Comparison of ENCODE assay signal across 18 cellular contexts in genomic region chr3:196835081-196835480, GRCh38. TPM values are rescaled to one million over a fixed set of nuclear protein-coding genes. Genes with fewer than 3 reads are reported as not detected.
DNase-seq lines count a peak whose midpoint lies in the region; ATAC-seq and TF ChIP-seq lines count a peak whose summit lies in the region.
"Had no signal": no experiment of that assay in that cellular context is flagged by ENCODE, and none has a peak within 500 bp of the region (broad histone marks: within the 10 kb centered on the region; RNA-seq: fewer than 3 reads in every experiment).

No MANE protein-coding gene starts in this region.

- no peak for ATAC-seq in IMR-90 (ENCODE audit: low read depth)

- H3K9me3 ChIP-seq in IMR-90 (ENCODE audit: control insufficient read depth, insufficient read depth, low read length) (no peaks in the 10 kb centered on the region), hepatocyte (ENCODE audit: low read depth) (no peaks in the 10 kb centered on the region)
- H3K9me3 ChIP-seq: Caco-2, SJSA1 had no signal

- no peak overlapping the region for H3K9ac ChIP-seq in IMR-90 (ENCODE audit: low read depth, low read length)

- H2AK9ac ChIP-seq in IMR-90 (replicated peaks; ENCODE audit: low read depth, low read length, poor library complexity), result no peak overlapping the region

- no peaks in the 10 kb centered on the region for H3K79me2 ChIP-seq in hepatocyte

- no peak overlapping the region for H3K4me2 ChIP-seq in IMR-90 (ENCODE audit: low read depth, low read length)
- no peak overlapping the region for H3K4me2 ChIP-seq in hepatocyte

- H3K27me3 ChIP-seq in IMR-90 (ENCODE audit: control insufficient read depth, insufficient read depth, low read length) (no peaks in the 10 kb centered on the region), hepatocyte (no peaks in the 10 kb centered on the region)
- H3K27me3 ChIP-seq: SJSA1 had no signal

- H4K20me1 ChIP-seq in IMR-90 (ENCODE audit: insufficient read depth, low read length), result no peaks in the 10 kb centered on the region
- H4K20me1 ChIP-seq in hepatocyte (ENCODE audit: insufficient read depth, poor library complexity, severe bottlenecking), result no peaks in the 10 kb centered on the region

- H3K56ac ChIP-seq in IMR-90 (ENCODE audit: extremely low read depth, insufficient read depth, low read length), result no peak overlapping the region

- dilution Hi-C loops in IMR-90 (cut with HindIII; ENCODE audit: low sequenced_read_pairs, unreplicated experiment), result no loop called here

- no TSS peak for BruUV-seq in IMR-90 (replicated peaks; lab: Mats Ljungman, UMichigan)

- 46% methylated on average over 4 of the region's 8 CpGs; no CpG with 5 or more reads in 1 of the 2 experiments for WGBS in IMR-90 (ENCODE audit: extremely low coverage in 2 of 2, insufficient read length in 1 of 2), 2 experiments
- 74% methylated on average over 8 of the region's 8 CpGs for WGBS in hepatocyte (ENCODE audit: low lambda C conversion rate, missing lambda C conversion rate)

- H3K18ac ChIP-seq in IMR-90 (ENCODE audit: low read depth, low read length), result no peak overlapping the region

- peaks cover 28% of the 10 kb centered on the region for H3K36me3 Mint-ChIP-seq in nephron (ENCODE audit: low read depth)

- no peaks in the 10 kb centered on the region for H3K9me2 ChIP-seq in hepatocyte (replicated peaks; ENCODE audit: insufficient read depth)

- H3K36me3 ChIP-seq in IMR-90 (ENCODE audit: control insufficient read depth, insufficient read depth, low read length) (peaks cover 5% of the 10 kb centered on the region), hepatocyte (replicated peaks; ENCODE audit: insufficient read depth, low read depth) (no peaks in the 10 kb centered on the region)
- H3K36me3 ChIP-seq: SJSA1 had no signal

- in situ Hi-C loops in Caki2 (cut with HindIII; ENCODE audit: low pct_unique_long_range_greater_than_20kb, low sequenced_read_pairs) (no loop called here), IMR-90 (cut with MboI; ENCODE audit: low sequenced_read_pairs) (no loop called here)

- H2AFZ ChIP-seq in IMR-90 (replicated peaks; ENCODE audit: low read length, poor library complexity), result no peak overlapping the region
- H2AFZ ChIP-seq in hepatocyte, result no peak overlapping the region

- H4K91ac ChIP-seq in IMR-90 (ENCODE audit: insufficient read depth, low read depth, low read length), result no peak overlapping the region

- H3K79me1 ChIP-seq in IMR-90 (ENCODE audit: low read depth in 1 of 2, low read length in 2 of 2), result no peaks in the 10 kb centered on the region

- no peak overlapping the region for H3K23ac ChIP-seq in IMR-90 (ENCODE audit: low read depth, low read length)

- H2BK5ac ChIP-seq in IMR-90 (ENCODE audit: low read depth, low read length, poor library complexity, severe bottlenecking), result no peak overlapping the region

- no peaks in the 10 kb centered on the region for H3K27me3 Mint-ChIP-seq in nephron (ENCODE audit: low read depth)

- no peaks in the 10 kb centered on the region for H3K9me3 Mint-ChIP-seq in nephron
- H3K9me3 Mint-ChIP-seq: CD14-positive monocyte had no signal

- DNase-seq in Caki2 (ENCODE audit: low read depth) (peak; percentile 76), IMR-90 (no peak), hepatocyte (ENCODE audit: low spot score) (peak; percentile 24), RPMI8226 (no peak), DMS153 (lab: John Stamatoyannopoulos, UW) (no peak), COLO668 (lab: John Stamatoyannopoulos, UW; ENCODE audit: unreplicated experiment) (no peak), cerebellar cortex (ENCODE audit: low spot score) (no peak)
- DNase-seq: Caco-2, DND-41, GDM1, NCI-H1048, NCI-H1694, NCI-H2107, NCI-H226, NCI-H526 had no signal

- TF ChIP-seq POLR2A in IMR-90 (IDR thresholded peaks at IDR 0.05; ENCODE audit: low read depth, low read length), result no peak

- H3K4me1 Mint-ChIP-seq in nephron, result no peaks in the 10 kb centered on the region

- no peak overlapping the region for H3K14ac ChIP-seq in IMR-90 (replicated peaks; ENCODE audit: low read depth, low read length)

- H3K9me1 ChIP-seq in IMR-90 (ENCODE audit: insufficient read depth, low read length), result no peaks in the 10 kb centered on the region

- peak overlapping the region in 2 of 3 experiments; percentile 33 to 94 for H3K27ac Mint-ChIP-seq in nephron

- TF ChIP-seq RAD21 in IMR-90 (IDR thresholded peaks at IDR 0.05; ENCODE audit: low read length), result no peak

- H3K4me1 ChIP-seq in IMR-90 (ENCODE audit: control insufficient read depth, insufficient read depth, low read length) (no peaks in the 10 kb centered on the region), hepatocyte (ENCODE audit: insufficient read depth) (no peaks in the 10 kb centered on the region)
- H3K4me1 ChIP-seq: SJSA1 had no signal

- H3K4ac ChIP-seq in IMR-90 (ENCODE audit: low read depth, low read length), result no peak overlapping the region

- H3K4me3 ChIP-seq in IMR-90 (ENCODE audit: insufficient read depth, low read depth, low read length) (no peak overlapping the region), hepatocyte (no peak overlapping the region)
- H3K4me3 ChIP-seq: SJSA1 had no signal

- intact Hi-C loops in IMR-90 (cut with micrococcal nuclease), result no loop called here

- TF ChIP-seq CTCF in IMR-90 (conservative IDR thresholded peaks at IDR 0.05; ENCODE audit: low read depth, low read length), result no peak
- TF ChIP-seq CTCF in hepatocyte (IDR thresholded peaks at IDR 0.05; ENCODE audit: poor library complexity), result no peak
- no peak for TF ChIP-seq CTCF in nephron (IDR thresholded peaks at IDR 0.05; ENCODE audit: unreplicated experiment in 3 of 3)

- CTCF ChIA-PET in IMR-90 (lab: Yijun Ruan, JAX), result interaction anchor here (0.6 kb wide), 1 partner anchor 143 kb away, joined by 6 read pairs; no protein-coding TSS in a partner anchor

- no peak overlapping the region for H3K27ac ChIP-seq in IMR-90 (ENCODE audit: insufficient read depth, low read length)
- peak overlapping the region; percentile 19 for H3K27ac ChIP-seq in hepatocyte
- H3K27ac ChIP-seq: SJSA1 had no signal

- H2BK120ac ChIP-seq in IMR-90 (ENCODE audit: low read depth, low read length), result no peak overlapping the region

- POLR2A ChIA-PET in IMR-90 (lab: Charles Lee; ENCODE audit: unreplicated experiment), result interaction anchor here (0.6 kb wide), 2 partner anchors 144 to 206 kb away, joined by 3 to 5 read pairs; no protein-coding TSS in a partner anchor

- no peak overlapping the region for H2AK5ac ChIP-seq in IMR-90 (ENCODE audit: low read depth, low read length)

- no peak overlapping the region for H2BK20ac ChIP-seq in IMR-90 (ENCODE audit: low read depth, low read length)

- H4K5ac ChIP-seq in IMR-90 (ENCODE audit: low read depth, low read length), result no peak overlapping the region

- no peak overlapping the region for H3K4me3 Mint-ChIP-seq in nephron
- H3K4me3 Mint-ChIP-seq: CD14-positive monocyte had no signal

- H4K8ac ChIP-seq in IMR-90 (ENCODE audit: low read depth in 2 of 2, low read length in 2 of 2), result no peak overlapping the region

- H2BK15ac ChIP-seq in IMR-90 (ENCODE audit: low read depth, low read length), result no peak overlapping the region

TF ChIP-seq in IMR-90, 13 proteins besides CTCF, POLR2A, EP300 and RAD21:
- TF ChIP-seq MAZ (IDR thresholded peaks at IDR 0.05; ENCODE audit: borderline replicate concordance, low read depth, low read length) (no peak), MAFK (IDR thresholded peaks at IDR 0.05; ENCODE audit: low read depth, low read length) (peak; percentile 95)

RNA-seq across cellular contexts. Expression of gene SENP5, which starts 32.6 kb away (rescaled TPM):
- 20.6 and 43.0 TPM in 2 replicates for total RNA-seq in Caki2 (2014; rRNA removed; shearing (Covaris generic); ENCODE audit: low replicate concordance)
- total RNA-seq in IMR-90 (2012; rRNA removed), result 44.4 and 45.5 TPM in 2 replicates
- polyA plus RNA-seq in IMR-90 (2012; rRNA removed), result 6.2 and 7.4 TPM in 2 replicates
- polyA plus RNA-seq in IMR-90 (2012; cell fraction: cytosol; rRNA removed), result 1.6 and 1.8 TPM in 2 replicates
- 3.2 and 16.0 TPM in 2 replicates for polyA plus RNA-seq in IMR-90 (2012; cell fraction: nucleus; rRNA removed; ENCODE audit: low replicate concordance)
- 32.2 and 37.9 TPM in 2 replicates for total RNA-seq in hepatocyte
- polyA plus RNA-seq in hepatocyte, result 11.3 and 16.8 TPM in 2 replicates

Comparison
In these comparisons a context has a peak if more than half of its experiments do, and no peak if none do; other contexts are left out.
1. DNase-seq: peak in Caki2 (single experiment) and hepatocyte (single experiment); none in IMR-90 (single experiment), RPMI8226 (single experiment), DMS153 (single experiment), COLO668 (single experiment) and cerebellar cortex (single experiment).